In the genomic region with DNA sequence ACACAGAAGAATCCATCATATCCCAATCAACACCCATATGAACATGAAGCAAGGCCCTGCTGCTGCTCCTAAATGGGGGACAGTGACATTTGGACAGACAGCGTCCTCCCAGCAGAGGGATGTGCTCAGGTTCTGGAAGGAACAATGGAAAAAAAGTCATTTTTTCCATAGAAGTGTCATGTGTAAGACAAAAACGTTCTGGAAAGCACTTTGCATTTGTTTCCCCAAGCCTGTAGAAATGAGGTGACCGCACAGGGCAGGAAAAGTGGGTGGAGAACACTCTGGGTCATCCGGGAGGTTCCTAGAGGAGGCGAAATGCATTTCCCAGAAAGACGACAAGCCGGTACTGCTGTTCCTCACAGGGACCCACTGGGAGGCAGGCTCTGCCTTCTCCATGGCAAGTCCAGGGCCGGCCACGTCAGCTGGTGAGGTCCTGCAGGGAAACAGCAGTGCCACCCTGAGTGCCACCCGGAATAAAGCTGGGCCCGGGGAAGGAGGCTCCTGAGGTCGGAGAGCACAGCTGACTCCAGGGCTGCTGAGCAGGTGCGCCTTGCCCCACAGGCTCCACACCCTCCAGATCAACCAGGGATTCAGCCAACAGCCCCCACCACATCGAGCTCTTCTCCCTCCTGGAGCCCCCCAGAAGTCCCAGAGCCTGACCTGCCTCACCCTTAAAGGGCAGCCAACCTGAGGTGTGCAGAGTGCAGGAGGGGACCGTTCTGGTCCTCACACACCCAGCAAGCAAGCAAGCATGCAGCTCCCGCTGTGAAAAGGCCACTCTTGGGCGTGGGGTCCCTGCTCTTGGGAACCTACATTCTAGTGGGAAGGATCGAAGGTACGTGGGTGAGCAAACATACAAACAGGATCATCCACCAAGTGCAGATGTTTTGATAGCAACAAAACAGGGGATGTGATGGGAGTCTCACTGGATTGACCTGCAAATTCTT, we compare ENCODE assay signal across 14 cellular contexts. TPM values are rescaled to one million over a fixed set of nuclear protein-coding genes. Genes with fewer than 3 reads are reported as not detected.
DNase-seq lines count a peak whose midpoint lies in the region; ATAC-seq and TF ChIP-seq lines count a peak whose summit lies in the region.
"Had no signal": no experiment of that assay in that cellular context is flagged by ENCODE, and none has a peak within 500 bp of the region (broad histone marks: within the 10 kb centered on the region; RNA-seq: fewer than 3 reads in every experiment).

No MANE protein-coding gene starts in this region.

- H3K36me3 ChIP-seq in BJ (ENCODE audit: control insufficient read depth, insufficient read depth, low read length), result no peaks in the 10 kb centered on the region
- no peaks in the 10 kb centered on the region for H3K36me3 ChIP-seq in ascending aorta
- no peaks in the 10 kb centered on the region for H3K36me3 ChIP-seq in smooth muscle cell (ENCODE audit: low read depth)

- POLR2A ChIA-PET in BJ (lab: Charles Lee), result no interaction called here

- 0 out of 2 replicates have a peak, but pooled peaks have one; percentile 4 for TF ChIP-seq CTCF in BJ (IDR thresholded peaks at IDR 0.05; ENCODE audit: insufficient read depth, low read depth, low read length)
- TF ChIP-seq CTCF in ascending aorta (IDR thresholded peaks at IDR 0.05), result peak; percentile 60 to 71 (median 65)
- TF ChIP-seq CTCF in retinal pigment epithelial cell (conservative IDR thresholded peaks at IDR 0.05; ENCODE audit: low read depth, low read length), result peak; percentile 14
- TF ChIP-seq CTCF in smooth muscle cell (IDR thresholded peaks at IDR 0.05; ENCODE audit: borderline replicate concordance, insufficient read depth, poor library complexity, severe bottlenecking), result no peak

- H3K27ac ChIP-seq in ascending aorta, result peak overlapping the region; percentile 25 to 26
- H3K27ac ChIP-seq in right cardiac atrium (ENCODE audit: low read length), result peak overlapping the region; percentile 31
- no peak overlapping the region for H3K27ac ChIP-seq in smooth muscle cell (ENCODE audit: low read depth)
- H3K27ac ChIP-seq: foreskin keratinocyte, HL-60 had no signal

- H3K79me2 ChIP-seq in smooth muscle cell (ENCODE audit: low read depth), result no peaks in the 10 kb centered on the region

- H4K20me1 ChIP-seq in smooth muscle cell (ENCODE audit: low read depth), result no peaks in the 10 kb centered on the region

- H3K9ac ChIP-seq in smooth muscle cell (ENCODE audit: low read depth), result no peak overlapping the region

- ATAC-seq in right cardiac atrium (peak; percentile 72 to 77), HG03571 (IDR thresholded peaks at IDR 0.05; ENCODE audit: unreplicated experiment) (no peak)

- no peak overlapping the region for H2AFZ ChIP-seq in smooth muscle cell (ENCODE audit: low read depth)

- intact Hi-C loops in ascending aorta (cut with DNase I), result loop anchor here (1.0 to 2.0 kb wide), 4 partner anchors 32 to 130 kb away; no protein-coding TSS in a partner anchor
- intact Hi-C loops in right cardiac atrium (cut with DNase I), result loop anchor here in 1 of 4 donors (5.0 kb wide), 1 partner anchor 129 kb away; no protein-coding TSS in a partner anchor

- DNase-seq in BJ (ENCODE audit: low read depth) (no peak), ascending aorta (ENCODE audit: low spot score in 2 of 2) (peak; percentile 35 to 88), right cardiac atrium (peak; percentile 65 to 86 (median 83)), retinal pigment epithelial cell (ENCODE audit: low read depth) (no peak), SHP77 (lab: John Stamatoyannopoulos, UW) (no peak), DMS153 (lab: John Stamatoyannopoulos, UW) (no peak), smooth muscle cell (lab: John Stamatoyannopoulos, UW; ENCODE audit: unreplicated experiment) (no peak)
- DNase-seq: activated CD4-positive, alpha-beta T cell treated with anti-CD3 and anti-CD28 coated beads for 48 hours; activated naive CD4-positive, alpha-beta T cell treated with Interleukin-2 at 50 U/mL for 16 hours; foreskin keratinocyte; NCI-H526; occipital lobe had no signal

- 71% methylated on average over 19 of the region's 19 CpGs for WGBS in right cardiac atrium
- WGBS in smooth muscle cell (ENCODE audit: low lambda C conversion rate), result 87% methylated on average over 19 of the region's 19 CpGs

- H3F3A ChIP-seq in smooth muscle cell (ENCODE audit: low read depth), result no peaks in the 10 kb centered on the region

- H3K4me2 ChIP-seq in smooth muscle cell, result no peak overlapping the region

- H3K4me3 ChIP-seq in BJ (ENCODE audit: low read depth, low read length) (no peak overlapping the region), ascending aorta (no peak overlapping the region), right cardiac atrium (ENCODE audit: low read length) (no peak overlapping the region), retinal pigment epithelial cell (ENCODE audit: low read length) (no peak overlapping the region), smooth muscle cell (no peak overlapping the region)

- H3K4me1 ChIP-seq in ascending aorta (peaks cover 0 to 5% of the 10 kb centered on the region in 2 donors), right cardiac atrium (ENCODE audit: control insufficient read depth, insufficient read depth, low read length) (peaks cover 5% of the 10 kb centered on the region), smooth muscle cell (ENCODE audit: low read depth) (no peaks in the 10 kb centered on the region)
- H3K4me1 ChIP-seq: foreskin keratinocyte had no signal

- CTCF ChIA-PET in BJ (lab: Yijun Ruan, JAX), result interaction anchor here (0.6 to 1.6 kb wide), 2 partner anchors 32 to 245 kb away, joined by 3 read pairs; no protein-coding TSS in a partner anchor

- H3K9me3 ChIP-seq in ascending aorta (no peaks in the 10 kb centered on the region), right cardiac atrium (ENCODE audit: control insufficient read depth, low read length) (no peaks in the 10 kb centered on the region), smooth muscle cell (replicated peaks; ENCODE audit: low read depth) (no peaks in the 10 kb centered on the region)

- H3K27me3 ChIP-seq in BJ (ENCODE audit: control insufficient read depth, insufficient read depth, low read length) (no peaks in the 10 kb centered on the region), ascending aorta (no peaks in the 10 kb centered on the region), right cardiac atrium (ENCODE audit: control insufficient read depth, insufficient read depth) (no peaks in the 10 kb centered on the region), smooth muscle cell (ENCODE audit: low read depth) (no peaks in the 10 kb centered on the region)

RNA-seq across cellular contexts. Expression of gene INPP5A, which starts 28.8 kb away (rescaled TPM):
- polyA plus RNA-seq in BJ (2011; rRNA removed) (59.1 and 60.1 TPM in 2 replicates), right cardiac atrium (60.0 TPM), smooth muscle cell (49.1 and 55.9 TPM in 2 replicates)
- 46.3 and 61.1 TPM in 2 replicates for polyA minus RNA-seq in BJ (2011; rRNA and poly(A)+ RNA removed)
- total RNA-seq in ascending aorta (81.2 TPM), right cardiac atrium (100 to 1,000 TPM in 2 of 4 donors, 10 to 100 TPM in 2; 92.0 to 116 (median 99.2) TPM), smooth muscle cell (48.0 and 65.9 TPM in 2 replicates)

Comparison
In these comparisons a context has a peak if more than half of its experiments do, and no peak if none do; other contexts are left out.
1. DNase-seq: peak in ascending aorta (2 of 2) and right cardiac atrium (3 of 3); none in BJ (single experiment), retinal pigment epithelial cell (single experiment), SHP77 (0 of 2), DMS153 (single experiment) and smooth muscle cell (single experiment).